Comparison of ENCODE assay signal across 1 cellular context in genomic region chr1:167715653-167716302, GRCh38.
TF ChIP-seq lines count a peak whose summit lies in the region.

No MANE protein-coding gene starts in this region.

TF ChIP-seq in SK-N-SH, 30 proteins besides CTCF, POLR2A, EP300 and RAD21 (continued from another document):
- TF ChIP-seq ZBTB33 (IDR thresholded peaks at IDR 0.05; ENCODE audit: borderline replicate concordance, low read depth) (no peak), TCF12 (IDR thresholded peaks at IDR 0.05) (no peak)
